10 cellular contexts compared by ENCODE assay signal in genomic region chr3:69855436-69856162, GRCh38.
A peak's percentile ranks its signal among the peaks of the same experiment; 100 is the strongest.
DNase-seq lines count a peak whose midpoint lies in the region; ATAC-seq lines count a peak whose summit lies in the region.
"Had no signal": no experiment of that assay in that cellular context is flagged by ENCODE, and none has a peak within 500 bp of the region (broad histone marks: within the 10 kb centered on the region; RNA-seq: fewer than 3 reads in every experiment).

No MANE protein-coding gene starts in this region.

- no peak overlapping the region for H3K4me3 Mint-ChIP-seq in immature natural killer cell

- 75 to 90% methylated on average over 3 of the region's 5 CpGs for WGBS in mesodermal cell (ENCODE audit: insufficient coverage in 2 of 2), 2 experiments

- peaks cover 0 to 2% (median 0%) of the 10 kb centered on the region in 3 donors for H3K27me3 Mint-ChIP-seq in immature natural killer cell (ENCODE audit: low read depth in 3 of 3)

- DNase-seq in Ammon's horn (ENCODE audit: low spot score), result peak; percentile 49
- DNase-seq in NCI-H226, result peak; percentile 73
- DNase-seq in dermis microvascular lymphatic vessel endothelial cell (ENCODE audit: low read depth in 2 of 2), result peak; percentile 70 to 79
- DNase-seq in central memory CD4-positive, alpha-beta T cell, result no peak
- no peak for DNase-seq in immature natural killer cell
- DNase-seq: activated CD8-positive, alpha-beta memory T cell treated with anti-CD3 and anti-CD28 coated beads, Interleukin-2, amount 50 U/mL, for 4 hours had no signal

- H3K4me1 Mint-ChIP-seq in immature natural killer cell, result no peaks in the 10 kb centered on the region

- H3K36me3 ChIP-seq in mesodermal cell (ENCODE audit: control insufficient read depth, insufficient read depth, low read length), result no peaks in the 10 kb centered on the region
- H3K36me3 ChIP-seq: vagina had no signal

- ATAC-seq in esophagus mucosa, result no peak
- ATAC-seq in HG02610 (IDR thresholded peaks at IDR 0.05; ENCODE audit: unreplicated experiment), result no peak

- no peak overlapping the region for H3K4me3 ChIP-seq in mesodermal cell (ENCODE audit: extremely low read depth, insufficient read depth, low read length, poor library complexity, severe bottlenecking)
- H3K4me3 ChIP-seq: vagina had no signal

- H3K9me3 Mint-ChIP-seq in immature natural killer cell, result peaks cover 0 to 3% (median 0%) of the 10 kb centered on the region in 6 donors

- no peaks in the 10 kb centered on the region for H3K9me3 ChIP-seq in mesodermal cell (ENCODE audit: control insufficient read depth, low read length)
- H3K9me3 ChIP-seq: vagina had no signal

- no peaks in the 10 kb centered on the region for H3K36me3 Mint-ChIP-seq in immature natural killer cell

- H3K27ac ChIP-seq in mesodermal cell (ENCODE audit: low read depth, low read length, severe bottlenecking), result peak overlapping the region; percentile 20
- H3K27ac ChIP-seq: vagina had no signal

- no peaks in the 10 kb centered on the region for H3K4me1 ChIP-seq in mesodermal cell (ENCODE audit: control insufficient read depth, insufficient read depth, low read length, poor library complexity, severe bottlenecking)

- no peak overlapping the region for H3K27ac Mint-ChIP-seq in immature natural killer cell

Comparison
In these comparisons a context has a peak if more than half of its experiments do, and no peak if none do; other contexts are left out.
1. DNase-seq: peak in Ammon's horn (single experiment), NCI-H226 (single experiment) and dermis microvascular lymphatic vessel endothelial cell (2 of 2); none in central memory CD4-positive, alpha-beta T cell (single experiment) and immature natural killer cell (0 of 3).